1 cellular context compared by ENCODE assay signal in genomic region chr5:88268414-88269184, GRCh38.
TF ChIP-seq lines count a peak whose summit lies in the region.

TSS of gene TMEM161B (minus strand) at chr5:88268845. CDS start at chr5:88268723, 122 bp downstream.

TF ChIP-seq in HepG2, 621 proteins besides CTCF, POLR2A, EP300 and RAD21 (continued from another document and continues in another):
- TF ChIP-seq ZBED4 (CRISPR knock-in tag; IDR thresholded peaks at IDR 0.05; ENCODE audit: borderline replicate concordance): no peak
- no peak; the same call in 1 of the 2 replicates for TF ChIP-seq SIN3B (IDR thresholded peaks at IDR 0.05; ENCODE audit: low read length)
- TF ChIP-seq GPBP1L1 (CRISPR knock-in tag; IDR thresholded peaks at IDR 0.05): no peak
- 0 out of 2 replicates have a peak, but pooled peaks have one; percentile 50 for TF ChIP-seq ZNF451 (CRISPR knock-in tag; IDR thresholded peaks at IDR 0.05)
- TF ChIP-seq KDM2A (CRISPR knock-in tag; IDR thresholded peaks at IDR 0.05; ENCODE audit: borderline replicate concordance, low read depth): peak; percentile 71
- no peak for TF ChIP-seq RAD51 (IDR thresholded peaks at IDR 0.05; ENCODE audit: borderline replicate concordance)
- peak; percentile 88 for TF ChIP-seq TFDP2 (CRISPR knock-in tag; IDR thresholded peaks at IDR 0.05)
- TF ChIP-seq HDAC1 (CRISPR knock-in tag; IDR thresholded peaks at IDR 0.05): peak; percentile 91
- peak; percentile 56; the same call in 1 of the 2 replicates for TF ChIP-seq ZNF224 (CRISPR knock-in tag; IDR thresholded peaks at IDR 0.05)
- TF ChIP-seq TMF1 (CRISPR knock-in tag; IDR thresholded peaks at IDR 0.05; ENCODE audit: low read depth): no peak
- no peak for TF ChIP-seq TP53 (CRISPR knock-in tag; conservative IDR thresholded peaks at IDR 0.05)
- peak; percentile 52; the same call in 1 of the 2 replicates for TF ChIP-seq ZGPAT (CRISPR knock-in tag; IDR thresholded peaks at IDR 0.05)
- TF ChIP-seq NONO (IDR thresholded peaks at IDR 0.05): no peak
- TF ChIP-seq NONO (CRISPR knock-in tag; conservative IDR thresholded peaks at IDR 0.05): peak; percentile 91
- peak; percentile 79; the same call in 1 of the 2 replicates for TF ChIP-seq MTA1 (CRISPR knock-in tag; IDR thresholded peaks at IDR 0.05; ENCODE audit: borderline replicate concordance)
- TF ChIP-seq E2F1 (CRISPR knock-in tag; IDR thresholded peaks at IDR 0.05): peak; percentile 83
- TF ChIP-seq KDM5B (CRISPR knock-in tag; IDR thresholded peaks at IDR 0.05; ENCODE audit: borderline replicate concordance): peak; percentile 77; the same call in 1 of the 2 replicates
- TF ChIP-seq MXD3 (CRISPR knock-in tag; IDR thresholded peaks at IDR 0.05): peak; percentile 71; the same call in 1 of the 2 replicates
- TF ChIP-seq GFI1 (CRISPR knock-in tag; IDR thresholded peaks at IDR 0.05; ENCODE audit: borderline replicate concordance): 0 out of 2 replicates have a peak, but pooled peaks have one; percentile 34
- no peak for TF ChIP-seq ZNF251 (CRISPR knock-in tag; IDR thresholded peaks at IDR 0.05)
- peak; percentile 79; the same call in 1 of the 2 replicates for TF ChIP-seq THAP9 (CRISPR knock-in tag; IDR thresholded peaks at IDR 0.05; ENCODE audit: borderline replicate concordance)
- TF ChIP-seq HNF1A (IDR thresholded peaks at IDR 0.05; ENCODE audit: low read depth): no peak
- TF ChIP-seq HNF1A (CRISPR knock-in tag; IDR thresholded peaks at IDR 0.05; ENCODE audit: borderline replicate concordance): peak; percentile 15; the same call in 1 of the 2 replicates
- no peak for TF ChIP-seq CENPT (CRISPR knock-in tag; IDR thresholded peaks at IDR 0.05; ENCODE audit: low read depth)
- no peak for TF ChIP-seq LBX2 (CRISPR knock-in tag; IDR thresholded peaks at IDR 0.05; ENCODE audit: borderline replicate concordance)
- TF ChIP-seq MAZ (IDR thresholded peaks at IDR 0.05; ENCODE audit: borderline replicate concordance, low read depth, low read length): no peak; the same call in 1 of the 2 replicates
- TF ChIP-seq MAZ (CRISPR knock-in tag; IDR thresholded peaks at IDR 0.05; ENCODE audit: low read depth): peak; percentile 64
- TF ChIP-seq ZFYVE20 (CRISPR knock-in tag; IDR thresholded peaks at IDR 0.05; ENCODE audit: borderline replicate concordance, low read depth): 0 out of 2 replicates have a peak, but pooled peaks have one; percentile 24
- no peak for TF ChIP-seq ZNF720 (CRISPR knock-in tag; IDR thresholded peaks at IDR 0.05)
- no peak for TF ChIP-seq ZNF280D (CRISPR knock-in tag; IDR thresholded peaks at IDR 0.05)
- peak; percentile 88 for TF ChIP-seq SP2 (CRISPR knock-in tag; IDR thresholded peaks at IDR 0.05)
- TF ChIP-seq ZNF589 (CRISPR knock-in tag; conservative IDR thresholded peaks at IDR 0.05): peak; percentile 79
- peak; percentile 76; the same call in 1 of the 2 replicates for TF ChIP-seq TFDP1 (CRISPR knock-in tag; IDR thresholded peaks at IDR 0.05; ENCODE audit: borderline replicate concordance)
